In genomic region chr1:39680751-39681150, GRCh38 we compare ENCODE assay signal across 22 cellular contexts. TPM values are rescaled to one million over a fixed set of nuclear protein-coding genes. Genes with fewer than 3 reads are reported as not detected.
"Had no signal": no experiment of that assay in that cellular context is flagged by ENCODE, and none has a peak within 500 bp of the region (broad histone marks: within the 10 kb centered on the region; RNA-seq: fewer than 3 reads in every experiment).

No MANE protein-coding gene starts in this region.

- H3K4me3 Mint-ChIP-seq: activated T-cell treated with anti-CD3 and anti-CD28 coated beads, Interleukin-2, amount 50 U/mL, for 4 hours; endodermal cell; natural killer cell treated with Interleukin-12 subunit alpha and Interleukin-12 subunit beta and Interleukin-15 and Interleukin-18, amount 100 ng/mL, for 72 hours; stimulated activated naive CD8-positive, alpha-beta T cell treated with anti-CD3 and anti-CD28 coated beads, Interleukin-15, amount 100 ng/mL, for 72 hours had no signal

- H3K27me3 ChIP-seq: ovary had no signal

- H3K9me3 Mint-ChIP-seq: activated T-cell treated with anti-CD3 and anti-CD28 coated beads, Interleukin-2, amount 50 U/mL, for 4 hours; natural killer cell treated with Interleukin-12 subunit alpha and Interleukin-12 subunit beta and Interleukin-15 and Interleukin-18, amount 100 ng/mL, for 72 hours; stimulated activated naive CD8-positive, alpha-beta T cell treated with anti-CD3 and anti-CD28 coated beads, Interleukin-15, amount 100 ng/mL, for 72 hours had no signal

- DNase-seq: activated CD4-positive, alpha-beta T cell treated with anti-CD3 and anti-CD28 coated beads for 1 hour; activated CD4-positive, alpha-beta T cell treated with anti-CD3 and anti-CD28 coated beads, Interleukin-2, amount 50 U/mL, for 1 hour; activated CD8-positive, alpha-beta memory T cell treated with anti-CD3 and anti-CD28 coated beads, Interleukin-2, amount 50 U/mL, for 48 hours; activated naive CD4-positive, alpha-beta T cell treated with Interleukin-2 at 50 U/mL for 16 hours; activated T-cell treated with anti-CD3 and anti-CD28 coated beads, Interleukin-2, amount 50 U/mL, for 4 hours; amygdala; cerebellar nuclear complex; cortex of kidney; endodermal cell; esophagus squamous epithelium; gastrocnemius medialis; hippocampal formation; left ventricle myocardium inferior; ovary; right cardiac atrium; stimulated activated CD4-positive, alpha-beta T cell treated with anti-CD3 and anti-CD28 coated beads, Interleukin-4, amount 100 ng/mL, for 4 hours; stimulated activated naive CD8-positive, alpha-beta T cell treated with anti-CD3 and anti-CD28 coated beads, Interleukin-15, amount 100 ng/mL, for 72 hours; tibial artery had no signal

- H3K36me3 Mint-ChIP-seq: natural killer cell treated with Interleukin-12 subunit alpha and Interleukin-12 subunit beta and Interleukin-15 and Interleukin-18, amount 100 ng/mL, for 72 hours had no signal

- H3K4me3 ChIP-seq: esophagus squamous epithelium, gastrocnemius medialis, left ventricle myocardium inferior, ovary, tibial artery had no signal

- H3K4me1 Mint-ChIP-seq: endodermal cell had no signal

- ATAC-seq: activated T-cell treated with anti-CD3 and anti-CD28 coated beads, Interleukin-2, amount 50 U/mL, for 4 hours; gastrocnemius medialis; natural killer cell treated with Interleukin-12 subunit alpha and Interleukin-12 subunit beta and Interleukin-15 and Interleukin-18, amount 100 ng/mL, for 72 hours; right cardiac atrium; stimulated activated naive CD8-positive, alpha-beta T cell treated with anti-CD3 and anti-CD28 coated beads, Interleukin-15, amount 100 ng/mL, for 72 hours had no signal

- H3K27ac Mint-ChIP-seq: endodermal cell; natural killer cell treated with Interleukin-12 subunit alpha and Interleukin-12 subunit beta and Interleukin-15 and Interleukin-18, amount 100 ng/mL, for 72 hours; stimulated activated naive CD8-positive, alpha-beta T cell treated with anti-CD3 and anti-CD28 coated beads, Interleukin-15, amount 100 ng/mL, for 72 hours had no signal

- H3K27ac ChIP-seq: esophagus squamous epithelium, gastrocnemius medialis, left ventricle myocardium inferior, neutrophil, ovary, tibial artery had no signal

- H3K4me1 ChIP-seq: left ventricle myocardium inferior, tibial artery had no signal

- H3K9me3 ChIP-seq: esophagus squamous epithelium, gastrocnemius medialis, left ventricle myocardium inferior, neutrophil, ovary, tibial artery had no signal

- H3K36me3 ChIP-seq: esophagus squamous epithelium, gastrocnemius medialis, left ventricle myocardium inferior, neutrophil, ovary, tibial artery had no signal

RNA-seq across cellular contexts. Expression of gene NT5C1A, which starts 8.8 kb away (rescaled TPM):
- total RNA-seq: activated T-cell treated with anti-CD3 and anti-CD28 coated beads, Interleukin-2, amount 50 U/mL, for 4 hours; endodermal cell; esophagus squamous epithelium; lung microvascular endothelial cell; pulmonary artery endothelial cell had no signal

RNA-seq across cellular contexts. Expression of gene HPCAL4, which starts 10.5 kb away (rescaled TPM):
- total RNA-seq: endodermal cell, lung microvascular endothelial cell, pulmonary artery endothelial cell had no signal

RNA-seq across cellular contexts. Expression of gene HEYL, which starts 41.3 kb away (rescaled TPM):
- total RNA-seq: lung microvascular endothelial cell; natural killer cell treated with Interleukin-12 subunit alpha and Interleukin-12 subunit beta and Interleukin-15 and Interleukin-18, amount 100 ng/mL, for 72 hours; pulmonary artery endothelial cell had no signal
